1 cellular context compared by ENCODE assay signal in the genomic region with DNA sequence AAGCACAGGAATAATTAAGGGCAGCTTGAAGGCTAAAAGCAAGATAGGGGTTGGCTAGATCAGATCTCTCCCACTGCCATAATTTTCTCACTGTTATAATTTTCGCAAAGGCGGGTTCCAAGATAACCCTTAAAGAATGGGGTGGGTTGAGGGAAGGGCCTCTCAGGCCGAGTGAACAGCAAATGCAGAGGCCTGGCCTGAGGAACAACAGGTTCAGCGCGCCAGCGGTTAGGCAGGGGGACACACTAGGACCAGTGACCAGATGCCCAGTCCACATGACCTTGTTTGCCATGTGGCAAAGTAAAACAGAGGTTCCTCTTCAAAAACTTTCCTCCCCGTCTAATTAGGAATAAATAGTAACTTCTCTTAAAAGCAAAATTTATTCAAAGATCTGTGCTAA.
TF ChIP-seq lines count a peak whose summit lies in the region.

No MANE protein-coding gene starts in this region.

TF ChIP-seq in endothelial cell of umbilical vein, 7 proteins besides CTCF, POLR2A, EP300 and RAD21:
- TF ChIP-seq FOS (IDR thresholded peaks at IDR 0.05; ENCODE audit: borderline replicate concordance, insufficient read depth, low read length) (no peak), GATA2 (IDR thresholded peaks at IDR 0.05; ENCODE audit: insufficient read depth, insufficient read length, low read depth, low read length) (no peak), MYC (IDR thresholded peaks at IDR 0.05; ENCODE audit: low read depth, low read length) (no peak), POLR2AphosphoS5 (IDR thresholded peaks at IDR 0.05; ENCODE audit: insufficient read depth, low read depth, low read length) (no peak), JUN (IDR thresholded peaks at IDR 0.05; ENCODE audit: borderline replicate concordance, insufficient read depth, insufficient read length, low read depth) (no peak), EZH2 (IDR thresholded peaks at IDR 0.05; ENCODE audit: borderline replicate concordance, low read depth, low read length, severe bottlenecking) (no peak)
- TF ChIP-seq, protein P1, sequence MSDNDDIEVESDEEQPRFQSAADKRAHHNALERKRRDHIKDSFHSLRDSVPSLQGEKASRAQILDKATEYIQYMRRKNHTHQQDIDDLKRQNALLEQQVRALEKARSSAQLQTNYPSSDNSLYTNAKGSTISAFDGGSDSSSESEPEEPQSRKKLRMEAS (IDR thresholded peaks at IDR 0.05; ENCODE audit: insufficient read depth, insufficient read length): no peak
